Comparison of ENCODE assay signal across 21 cellular contexts in the genomic region with DNA sequence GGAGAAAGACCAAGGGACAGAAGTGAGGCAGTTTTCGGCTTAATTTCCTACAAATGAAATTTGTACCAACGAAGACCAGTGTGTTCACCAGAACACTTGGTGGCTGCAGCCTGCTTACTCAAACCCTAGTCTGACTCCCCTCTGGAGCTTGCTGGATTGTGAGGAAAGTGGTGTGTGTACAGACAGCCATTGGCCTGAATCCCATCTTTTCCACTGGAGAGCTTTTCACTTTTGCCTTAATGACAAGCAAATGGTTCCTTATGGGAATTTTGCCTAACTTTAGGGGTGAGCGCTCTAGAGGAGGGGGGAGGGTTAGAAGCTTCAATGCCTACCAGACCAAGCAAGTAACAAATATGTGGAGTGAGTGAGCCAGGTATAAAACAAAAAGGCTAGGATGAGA. TPM values are rescaled to one million over a fixed set of nuclear protein-coding genes. Genes with fewer than 3 reads are reported as not detected.
"Had no signal": no experiment of that assay in that cellular context is flagged by ENCODE, and none has a peak within 500 bp of the region (broad histone marks: within the 10 kb centered on the region; RNA-seq: fewer than 3 reads in every experiment).

No MANE protein-coding gene starts in this region.

- H3K27ac Mint-ChIP-seq: activated B cell treated with CpG ODN at 0.5 μM for 24 hours; activated naive CD8-positive, alpha-beta T cell treated with anti-CD3 and anti-CD28 coated beads, Interleukin-2, amount 50 U/mL, for 24 hours; activated T-helper 1 cell treated with anti-CD3 and anti-CD28 coated beads, Interleukin-12 subunit alpha, Interleukin-12 subunit beta, Interleukin-2, Interleukin-4 antibody, amounts not matched to agents 30 ng/mL and 10 ng/mL and 1 ng/mL, durations not matched to agents 14 hours and 24 hours and 36 hours; stimulated activated memory B cell treated with anti-CD40 and anti-IgM and Interleukin-4, amounts not matched to agents 10 μg/mL and 1 μg/mL and 100 μg/mL, for 72 hours had no signal

- ATAC-seq: activated naive CD8-positive, alpha-beta T cell treated with anti-CD3 and anti-CD28 coated beads, Interleukin-2, amount 50 U/mL, for 24 hours; body of pancreas; foreskin keratinocyte; stimulated activated memory B cell treated with anti-CD40 and anti-IgM and Interleukin-4, amounts not matched to agents 10 μg/mL and 1 μg/mL and 100 μg/mL, for 72 hours had no signal

- H3K4me3 Mint-ChIP-seq: activated B cell treated with CpG ODN at 0.5 μM for 24 hours; activated naive CD8-positive, alpha-beta T cell treated with anti-CD3 and anti-CD28 coated beads, Interleukin-2, amount 50 U/mL, for 24 hours; activated T-helper 1 cell treated with anti-CD3 and anti-CD28 coated beads, Interleukin-12 subunit alpha, Interleukin-12 subunit beta, Interleukin-2, Interleukin-4 antibody, amounts not matched to agents 30 ng/mL and 10 ng/mL and 1 ng/mL, durations not matched to agents 14 hours and 24 hours and 36 hours; stimulated activated memory B cell treated with anti-CD40 and anti-IgM and Interleukin-4, amounts not matched to agents 10 μg/mL and 1 μg/mL and 100 μg/mL, for 72 hours had no signal

- H3K9me3 Mint-ChIP-seq: activated naive CD8-positive, alpha-beta T cell treated with anti-CD3 and anti-CD28 coated beads, Interleukin-2, amount 50 U/mL, for 24 hours; activated T-helper 1 cell treated with anti-CD3 and anti-CD28 coated beads, Interleukin-12 subunit alpha, Interleukin-12 subunit beta, Interleukin-2, Interleukin-4 antibody, amounts not matched to agents 30 ng/mL and 10 ng/mL and 1 ng/mL, durations not matched to agents 14 hours and 24 hours and 36 hours; stimulated activated memory B cell treated with anti-CD40 and anti-IgM and Interleukin-4, amounts not matched to agents 10 μg/mL and 1 μg/mL and 100 μg/mL, for 72 hours had no signal

- DNase-seq: activated B cell treated with CpG ODN at 0.5 μM for 24 hours; activated CD4-positive, alpha-beta T cell treated with anti-CD3 and anti-CD28 coated beads for 4 hours; activated CD4-positive, alpha-beta T cell treated with anti-CD3 and anti-CD28 coated beads, Interleukin-2, amount 50 U/mL, for 48 hours; activated gamma-delta T cell; activated naive CD4-positive, alpha-beta T cell treated with anti-CD3 and anti-CD28 coated beads, Interleukin-2, amount 50 U/mL, for 16 hours; activated naive CD8-positive, alpha-beta T cell treated with anti-CD3 and anti-CD28 coated beads, Interleukin-2, amount 50 U/mL, for 24 hours; anterior cingulate cortex; body of pancreas; cortex of kidney; foreskin keratinocyte; kidney glomerular epithelial cell; left lung; nucleus accumbens; small intestine; stimulated activated CD4-positive, alpha-beta T cell treated with anti-CD3 and anti-CD28 coated beads, Interleukin-2, amount 100 ng/mL, for 24 hours; T1000; upper lobe of left lung had no signal

- H3K27me3 ChIP-seq: body of pancreas, cardiac muscle cell, foreskin keratinocyte, left lung, stomach, upper lobe of left lung had no signal

- H3K9me3 ChIP-seq: body of pancreas, left lung, stomach, upper lobe of left lung had no signal

- H3K4me1 ChIP-seq: body of pancreas had no signal

- H3K27ac ChIP-seq: body of pancreas, cardiac muscle cell, foreskin keratinocyte, left lung, stomach, upper lobe of left lung had no signal

- H3K27me3 Mint-ChIP-seq: activated B cell treated with CpG ODN at 0.5 μM for 24 hours; activated naive CD8-positive, alpha-beta T cell treated with anti-CD3 and anti-CD28 coated beads, Interleukin-2, amount 50 U/mL, for 24 hours; stimulated activated memory B cell treated with anti-CD40 and anti-IgM and Interleukin-4, amounts not matched to agents 10 μg/mL and 1 μg/mL and 100 μg/mL, for 72 hours had no signal

- H3K4me3 ChIP-seq: body of pancreas, cardiac muscle cell, left lung, stomach, upper lobe of left lung had no signal

RNA-seq across cellular contexts. Expression of a gene that starts 42.5 kb away (rescaled TPM):
- polyA plus RNA-seq: cardiac muscle cell had no signal
